ENCODE assay signal across 9 cellular contexts in genomic region chr19:9793051-9793591, GRCh38. TPM values are rescaled to one million over a fixed set of nuclear protein-coding genes. Genes with fewer than 3 reads are reported as not detected.
DNase-seq lines count a peak whose midpoint lies in the region; ATAC-seq and TF ChIP-seq lines count a peak whose summit lies in the region.
"Had no signal": no experiment of that assay in that cellular context is flagged by ENCODE, and none has a peak within 500 bp of the region (broad histone marks: within the 10 kb centered on the region; RNA-seq: fewer than 3 reads in every experiment).

No MANE protein-coding gene starts in this region.

- H3K4me3 ChIP-seq in BE2C (ENCODE audit: low read depth, low read length), result peak overlapping the region; percentile 69

- TF ChIP-seq CTCF in BE2C (IDR thresholded peaks at IDR 0.05; ENCODE audit: low read depth, low read length), result no peak

- H3K4me1 ChIP-seq in BE2C, result peaks cover 5% of the 10 kb centered on the region

- DNase-seq in BE2C (peak; percentile 61), mesenteric fat pad (ENCODE audit: low spot score) (peak; percentile 91), NCI-H1417 treated with DMSO at 0.1 percent for 48 hours (lab: John Stamatoyannopoulos, UW) (no peak)
- DNase-seq in activated CD4-positive, alpha-beta T cell treated with anti-CD3 and anti-CD28 coated beads for 48 hours, result peak; percentile 77
- peak; percentile 61 for DNase-seq in effector CD8-positive, alpha-beta T cell (lab: John Stamatoyannopoulos, UW)
- peak; percentile 24 for DNase-seq in stimulated activated CD8-positive, alpha-beta memory T cell treated with anti-CD3 and anti-CD28 coated beads, Interleukin-15, amount 100 ng/mL, for 24 hours (ENCODE audit: low read depth)

- no peaks in the 10 kb centered on the region for H3K27me3 ChIP-seq in BE2C

- no peaks in the 10 kb centered on the region for H3K9me3 ChIP-seq in BE2C

- no peaks in the 10 kb centered on the region for H3K36me3 ChIP-seq in BE2C

- ATAC-seq in HG03432 (IDR thresholded peaks at IDR 0.05; ENCODE audit: unreplicated experiment) (peak; percentile 18), GM18909 (IDR thresholded peaks at IDR 0.05; ENCODE audit: poor library complexity, unreplicated experiment) (no peak)
- ATAC-seq: HCT116 had no signal

RNA-seq across cellular contexts. Expression of gene ZNF846, which starts 24.6 kb away (rescaled TPM):
- 1.5 TPM for polyA plus RNA-seq in BE2C (2012; ENCODE audit: insufficient read depth, insufficient read length, low read depth)
- 8.8 TPM for total RNA-seq in mesenteric fat pad

RNA-seq across cellular contexts. Expression of gene FBXL12, which starts 25.8 kb away (rescaled TPM):
- 59.4 TPM for polyA plus RNA-seq in BE2C (2012; ENCODE audit: insufficient read depth, insufficient read length, low read depth)
- 23.0 TPM for total RNA-seq in mesenteric fat pad

RNA-seq across cellular contexts. Expression of gene UBL5, which starts 34.6 kb away (rescaled TPM):
- 907 TPM for polyA plus RNA-seq in BE2C (2012; ENCODE audit: insufficient read depth, insufficient read length, low read depth)
- total RNA-seq in mesenteric fat pad, result 263 TPM

RNA-seq across cellular contexts. Expression of gene PIN1, which starts 42.0 kb away (rescaled TPM):
- polyA plus RNA-seq in BE2C (2012; ENCODE audit: insufficient read depth, insufficient read length, low read depth), result 289 TPM
- 52.0 TPM for total RNA-seq in mesenteric fat pad
